Comparison of ENCODE assay signal across 9 cellular contexts in the genomic region with DNA sequence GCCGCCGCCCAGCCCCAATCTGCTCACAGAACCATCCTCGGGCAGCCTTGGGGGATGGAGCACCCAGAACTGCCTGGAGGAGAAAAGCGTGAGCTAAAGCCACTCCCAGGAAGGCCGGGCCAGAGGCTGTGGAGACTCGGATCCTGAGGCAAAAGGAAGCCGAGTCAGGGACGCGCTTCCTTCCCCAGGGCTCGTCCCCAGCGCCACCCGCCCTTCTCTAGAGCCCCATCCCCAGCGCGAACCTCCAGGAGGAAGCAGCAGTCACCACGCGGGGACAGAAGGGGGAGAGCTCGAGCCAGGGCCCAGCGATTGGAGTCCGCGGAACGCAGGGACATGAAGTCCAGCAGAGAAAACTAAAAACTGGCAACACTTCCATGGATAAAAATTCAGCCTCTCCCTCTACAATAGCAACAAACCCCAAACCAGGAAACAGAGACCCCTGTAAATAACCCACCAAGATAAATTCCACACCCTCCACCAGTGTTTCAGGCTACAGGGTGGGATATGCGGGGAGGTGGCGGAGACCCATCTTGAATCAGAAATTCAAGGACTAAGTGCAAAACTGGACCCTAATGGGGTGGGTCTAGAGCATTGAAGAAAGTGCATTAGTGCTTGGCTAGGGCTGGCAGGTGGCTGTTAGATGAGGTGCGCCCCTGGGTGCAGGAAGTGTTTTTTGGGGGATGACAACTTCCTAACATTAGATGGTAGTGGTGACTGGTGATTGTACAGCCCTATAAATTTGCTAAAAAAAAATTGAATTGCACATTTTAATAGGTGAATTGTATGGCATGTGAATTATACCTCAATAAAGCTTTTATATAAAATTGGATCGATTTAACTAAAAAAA.
DNase-seq lines count a peak whose midpoint lies in the region; ATAC-seq, FAIRE-seq and TF ChIP-seq lines count a peak whose summit lies in the region.
"Had no signal": no experiment of that assay in that cellular context is flagged by ENCODE, and none has a peak within 500 bp of the region (broad histone marks: within the 10 kb centered on the region; RNA-seq: fewer than 3 reads in every experiment).

No MANE protein-coding gene starts in this region.

- H3K4me1 Mint-ChIP-seq in T-helper 2 cell treated with Interferon-gamma antibody and Interleukin-4, amounts not matched to agents 5 μg/mL and 100 μg/mL, for 36 hours (ENCODE audit: low read depth): peaks cover 6% of the 10 kb centered on the region

- H4K8ac ChIP-seq in H1 (ENCODE audit: extremely low read depth, insufficient read depth, low read length): peak overlapping the region; percentile 68; the same call in 1 of the 2 replicates

- no peak overlapping the region for H3K14ac ChIP-seq in H1 (ENCODE audit: insufficient read length)

- no peaks in the 10 kb centered on the region for H4K20me1 ChIP-seq in H1 (replicated peaks in 1 of 2; ENCODE audit: control insufficient read depth in 1 of 2, insufficient read depth in 2 of 2, low read length in 2 of 2)

- no peaks in the 10 kb centered on the region for H3K36me3 ChIP-seq in A673 (ENCODE audit: insufficient read depth, low read length, poor library complexity, severe bottlenecking)
- peaks cover 0 to 5% (median 2%) of the 10 kb centered on the region in 4 experiments; a peak in 3 of 8 replicates for H3K36me3 ChIP-seq in H1 (ENCODE audit: control insufficient read depth in 2 of 4, insufficient read depth in 4 of 4, low read length in 3 of 4)
- no peaks in the 10 kb centered on the region for H3K36me3 ChIP-seq in right lobe of liver
- peaks cover 0 to 3% of the 10 kb centered on the region in 2 donors for H3K36me3 ChIP-seq in stomach smooth muscle (ENCODE audit: control insufficient read depth in 2 of 2, insufficient read depth in 2 of 2, low read length in 2 of 2)

- DNase-seq in A673 (ENCODE audit: low spot score): peak; percentile 62
- no peak for DNase-seq in GM13977 (ENCODE audit: low spot score)
- DNase-seq in T-helper 2 cell treated with Interferon-gamma antibody and Interleukin-4, amounts not matched to agents 5 μg/mL and 100 μg/mL, for 36 hours (ENCODE audit: low spot score): peak; percentile 22
- DNase-seq in H1 (ENCODE audit: low read depth in 1 of 2, low spot score in 2 of 2): peak; percentile 61 to 78
- DNase-seq in right lobe of liver: peak; percentile 71 to 83 (median 82)
- DNase-seq in GOT3 (lab: John Stamatoyannopoulos, UW): no peak

- H4K5ac ChIP-seq in H1 (ENCODE audit: insufficient read length, low read depth, low read length): no peak overlapping the region

- no peak overlapping the region for H3K27ac ChIP-seq in A673 (ENCODE audit: low read depth, low read length, poor library complexity, severe bottlenecking)
- H3K27ac ChIP-seq in H1 (ENCODE audit: low read depth, low read length): no peak overlapping the region
- peak overlapping the region in 1 of 3 donors; percentile 57 for H3K27ac ChIP-seq in right lobe of liver
- peak overlapping the region; percentile 24 for H3K27ac ChIP-seq in stomach smooth muscle (ENCODE audit: low read length)

- no peak overlapping the region for H2BK20ac ChIP-seq in H1 (ENCODE audit: low read length)

- peak overlapping the region; percentile 43; the same call in 1 of the 2 replicates for H2AFZ ChIP-seq in H1 (ENCODE audit: low read length)

- no peak for FAIRE-seq in H1 (lab: Jason Lieb, UNC)
- FAIRE-seq: islet of Langerhans had no signal

- POLR2A ChIA-PET in A673 (lab: Charles Lee; ENCODE audit: low non-redundant PET) (no interaction called here), H1 (lab: Charles Lee; ENCODE audit: partially characterized antibody) (interaction anchor here (0.8 to 0.9 kb wide), 2 partner anchors 19 to 28 kb away, joined by 3 to 4 read pairs; no protein-coding TSS in a partner anchor)

- no peak overlapping the region for H3K4me3 ChIP-seq in A673 (ENCODE audit: low read depth, low read length, poor library complexity, severe bottlenecking)
- H3K4me3 ChIP-seq in H1 (ENCODE audit: extremely low read depth in 1 of 4, insufficient read depth in 2 of 4, low read depth in 3 of 4, low read length in 4 of 4): peak overlapping the region; percentile 9 to 50 (median 24); a peak in 6 of 8 replicates
- H3K4me3 ChIP-seq in right lobe of liver: no peak overlapping the region
- peak overlapping the region in 1 of 2 donors; percentile 60 for H3K4me3 ChIP-seq in stomach smooth muscle (ENCODE audit: low read length in 2 of 2)

- in situ Hi-C loops in GM13977 (cut with MboI; ENCODE audit: low pct_unique_long_range_greater_than_20kb, low sequenced_read_pairs, unreplicated experiment): no loop called here

- no peak overlapping the region for H3K56ac ChIP-seq in H1 (replicated peaks; ENCODE audit: insufficient read length, low read depth, low read length)

- H4K91ac ChIP-seq in H1 (replicated peaks; ENCODE audit: insufficient read length, low read length): no peak overlapping the region

- H3K4me3 Mint-ChIP-seq in T-helper 2 cell treated with Interferon-gamma antibody and Interleukin-4, amounts not matched to agents 5 μg/mL and 100 μg/mL, for 36 hours: peak overlapping the region; percentile 48

- no peaks in the 10 kb centered on the region for H3K79me2 ChIP-seq in H1 (ENCODE audit: control insufficient read depth in 1 of 2, insufficient read depth in 2 of 2, low read length in 2 of 2)

- CTCF ChIA-PET in A673 (lab: Charles Lee): no interaction called here
- CTCF ChIA-PET in H1 (lab: Charles Lee; ENCODE audit: partially characterized antibody): interaction anchor here (0.6 to 2.0 kb wide), 24 partner anchors 10 to 587 kb away, joined by 3 to 8 read pairs (median 3); no protein-coding TSS in a partner anchor

- no peak overlapping the region for H3K4ac ChIP-seq in H1 (replicated peaks; ENCODE audit: insufficient read length, low read depth, low read length)

- no peak overlapping the region for H2AK5ac ChIP-seq in H1 (ENCODE audit: low read depth, low read length)

- no peaks in the 10 kb centered on the region for H3K27me3 Mint-ChIP-seq in T-helper 2 cell treated with Interferon-gamma antibody and Interleukin-4, amounts not matched to agents 5 μg/mL and 100 μg/mL, for 36 hours (ENCODE audit: low read depth)

- H3K27me3 ChIP-seq in A673 (replicated peaks; ENCODE audit: insufficient read depth, low read depth, low read length, poor library complexity) (no peaks in the 10 kb centered on the region), H1 (replicated peaks in 1 of 4; ENCODE audit: control insufficient read depth in 3 of 4, extremely low read depth in 1 of 4, insufficient read depth in 3 of 4, low read length in 3 of 4) (no peaks in the 10 kb centered on the region), right lobe of liver (no peaks in the 10 kb centered on the region), stomach smooth muscle (ENCODE audit: control insufficient read depth in 1 of 2, insufficient read depth in 2 of 2, low read length in 2 of 2) (no peaks in the 10 kb centered on the region)

- no peak for TF ChIP-seq EP300 in H1 (IDR thresholded peaks at IDR 0.05; ENCODE audit: borderline replicate concordance in 1 of 2, low read depth in 2 of 2, low read length in 2 of 2)

- BruUV-seq in A673 (replicated peaks; lab: Mats Ljungman, UMichigan): no TSS peak

- no peaks in the 10 kb centered on the region for H3K9me3 Mint-ChIP-seq in T-helper 2 cell treated with Interferon-gamma antibody and Interleukin-4, amounts not matched to agents 5 μg/mL and 100 μg/mL, for 36 hours

- no peak overlapping the region for H2BK5ac ChIP-seq in H1 (ENCODE audit: low read depth, low read length)

- peak overlapping the region; percentile 30 to 54; a peak in 3 of 4 replicates for H3K4me2 ChIP-seq in H1 (ENCODE audit: insufficient read depth in 1 of 2, low read depth in 2 of 2, low read length in 2 of 2)

- peak; percentile 84 to 89 for TF ChIP-seq RAD21 in H1 (IDR thresholded peaks at IDR 0.05 in 1 of 2, conservative IDR thresholded peaks at IDR 0.05 in 1 of 2; ENCODE audit: low read depth in 2 of 2, low read length in 2 of 2)

- H3K23ac ChIP-seq in H1 (ENCODE audit: insufficient read length): no peak overlapping the region

- peak overlapping the region; percentile 13 for H3K18ac ChIP-seq in H1 (ENCODE audit: extremely low read depth, low read length)

- WGBS in H1 (ENCODE audit: extremely low coverage in 1 of 2, insufficient coverage in 1 of 2, insufficient read length in 1 of 2, insufficient replicate concordance in 2 of 2, low coverage in 1 of 2, low lambda C conversion rate in 2 of 2, missing lambda C conversion rate in 1 of 2), 2 experiments: 27% methylated on average over 20 of the region's 25 CpGs; no CpG with 5 or more reads in 1 of the 2 experiments
- WGBS in right lobe of liver (ENCODE audit: insufficient coverage, low coverage, low lambda C conversion rate, missing lambda C conversion rate): 47% methylated on average over 15 of the region's 25 CpGs

- no peak overlapping the region for H2BK15ac ChIP-seq in H1 (ENCODE audit: low read length)

- TF ChIP-seq POLR2A in H1 (IDR thresholded peaks at IDR 0.05; ENCODE audit: control extremely low read depth in 1 of 2, low read depth in 2 of 2, low read length in 2 of 2) (no peak), right lobe of liver (IDR thresholded peaks at IDR 0.05) (no peak)

- intact Hi-C loops in A673 (cut with micrococcal nuclease; ENCODE audit: unreplicated experiment): loop anchor here (5.0 kb wide), 1 partner anchor 181 kb away; no protein-coding TSS in a partner anchor
- intact Hi-C loops in right lobe of liver (cut with DNase I): no loop called here

- H3K9ac ChIP-seq in H1 (replicated peaks in 1 of 4; ENCODE audit: extremely low read depth in 1 of 4, low read depth in 3 of 4, low read length in 3 of 4) (no peak overlapping the region; a peak in 2 of 7 replicates), stomach smooth muscle (ENCODE audit: low read length in 2 of 2) (peak overlapping the region; percentile 13 to 36)

- H3K9me3 ChIP-seq in A673 (ENCODE audit: low read depth, low read length, poor library complexity, severe bottlenecking) (no peaks in the 10 kb centered on the region), H1 (ENCODE audit: insufficient read depth in 2 of 2, low read depth in 1 of 2, low read length in 1 of 2) (peaks cover 4 to 26% of the 10 kb centered on the region in 2 experiments; a peak in 2 of 4 replicates), right lobe of liver (no peaks in the 10 kb centered on the region), stomach smooth muscle (ENCODE audit: control insufficient read depth in 2 of 2, low read length in 2 of 2) (no peaks in the 10 kb centered on the region)

- H3K4me1 ChIP-seq in A673 (ENCODE audit: insufficient read depth, low read length, poor library complexity, severe bottlenecking): no peaks in the 10 kb centered on the region
- H3K4me1 ChIP-seq in H1 (replicated peaks in 1 of 4; ENCODE audit: control insufficient read depth in 3 of 4, insufficient read depth in 4 of 4, low read length in 3 of 4): peaks cover 0 to 3% (median 0%) of the 10 kb centered on the region in 4 experiments; a peak in 1 of 7 replicates
- H3K4me1 ChIP-seq in right lobe of liver: no peaks in the 10 kb centered on the region
- peaks cover 6% of the 10 kb centered on the region for H3K4me1 ChIP-seq in stomach smooth muscle (ENCODE audit: control insufficient read depth, insufficient read depth, low read length)

- no peak overlapping the region for H2BK12ac ChIP-seq in H1 (ENCODE audit: low read depth, low read length)

- peaks cover 7% of the 10 kb centered on the region for H3K36me3 Mint-ChIP-seq in T-helper 2 cell treated with Interferon-gamma antibody and Interleukin-4, amounts not matched to agents 5 μg/mL and 100 μg/mL, for 36 hours (ENCODE audit: low read depth)

- TF ChIP-seq CTCF in A673 (conservative IDR thresholded peaks at IDR 0.05; ENCODE audit: low read depth, low read length) (peak; percentile 65), GM13977 (IDR thresholded peaks at IDR 0.05; ENCODE audit: extremely low read depth, insufficient read depth, missing control alignments) (peak; percentile 63), H1 (IDR thresholded peaks at IDR 0.05; ENCODE audit: control extremely low read depth in 1 of 3, insufficient read depth in 1 of 3, low read depth in 1 of 3, low read length in 3 of 3) (peak; percentile 75 to 92 (median 78)), right lobe of liver (IDR thresholded peaks at IDR 0.05) (peak; percentile 49 to 60 (median 51))

- no peaks in the 10 kb centered on the region for H3K79me1 ChIP-seq in H1 (ENCODE audit: low read depth, low read length)

- no peak overlapping the region for H3K27ac Mint-ChIP-seq in T-helper 2 cell treated with Interferon-gamma antibody and Interleukin-4, amounts not matched to agents 5 μg/mL and 100 μg/mL, for 36 hours

- peaks cover 4% of the 10 kb centered on the region; the same call in 1 of the 2 replicates for H3K23me2 ChIP-seq in H1 (ENCODE audit: low read depth, low read length)

- ATAC-seq in right lobe of liver (peak; percentile 83 to 95 (median 92)), HG02588 (IDR thresholded peaks at IDR 0.05; ENCODE audit: unreplicated experiment) (no peak)

- H2BK120ac ChIP-seq in H1 (replicated peaks; ENCODE audit: low read depth, low read length): no peak overlapping the region

Comparison
In these comparisons a context has a peak if more than half of its experiments do, and no peak if none do; other contexts are left out.
1. DNase-seq: peak in A673 (single experiment), T-helper 2 cell treated with Interferon-gamma antibody and Interleukin-4, amounts not matched to agents 5 μg/mL and 100 μg/mL, for 36 hours (single experiment), H1 (2 of 2) and right lobe of liver (3 of 3); none in GM13977 (single experiment) and GOT3 (single experiment).
2. H3K4me3 ChIP-seq: peak in H1 (4 of 4); none in A673 (single experiment) and right lobe of liver (0 of 3).
3. H3K9ac ChIP-seq: peak in stomach smooth muscle (2 of 2); none in H1 (0 of 4).
4. Peak in every context shown above with its lines, with median percentiles within 50 percentile points of each other: CTCF ChIP-seq.